In the genomic region with DNA sequence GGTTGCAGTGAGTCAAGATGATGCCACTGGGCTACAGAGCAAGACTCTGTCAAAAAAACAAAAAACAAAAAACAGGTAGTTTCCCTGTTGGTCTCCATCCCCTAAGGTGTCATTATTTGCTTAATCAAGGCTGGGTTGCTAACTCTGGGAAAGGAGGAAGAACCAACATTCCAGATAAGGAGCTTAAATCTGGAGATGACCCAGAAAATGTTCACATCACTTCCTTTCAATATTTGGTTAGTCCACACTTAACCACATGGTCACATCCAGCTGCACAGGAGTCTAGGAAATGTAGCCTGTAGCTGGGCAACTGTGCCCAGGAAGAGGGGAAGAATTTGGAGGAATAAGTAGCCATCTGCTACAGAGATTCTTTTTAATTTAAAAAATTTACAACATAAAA, we compare ENCODE assay signal across 1 cellular context.
TF ChIP-seq lines count a peak whose summit lies in the region.

No MANE protein-coding gene starts in this region.

TF ChIP-seq in SK-N-SH, 30 proteins besides CTCF, POLR2A, EP300 and RAD21 (continued from another document):
- no peak for TF ChIP-seq PBX3 (IDR thresholded peaks at IDR 0.05)
- no peak for TF ChIP-seq NRF1 (IDR thresholded peaks at IDR 0.05; ENCODE audit: low read depth, low read length)
- TF ChIP-seq RFX5 (IDR thresholded peaks at IDR 0.05; ENCODE audit: low read length), result no peak
- no peak for TF ChIP-seq TAF1 (IDR thresholded peaks at IDR 0.05; ENCODE audit: borderline replicate concordance, low read depth, low read length)
- no peak for TF ChIP-seq TEAD4 (IDR thresholded peaks at IDR 0.05; ENCODE audit: borderline replicate concordance, insufficient read depth)
- TF ChIP-seq RCOR1 (IDR thresholded peaks at IDR 0.05; ENCODE audit: low read length), result no peak
- TF ChIP-seq TCF12 (IDR thresholded peaks at IDR 0.05), result no peak
- TF ChIP-seq NFIC (IDR thresholded peaks at IDR 0.05; ENCODE audit: borderline replicate concordance), result no peak
TF ChIP-seq in SK-N-SH: peak in this region for 0.
